ENCODE assay signal across 1 cellular context in the genomic region with DNA sequence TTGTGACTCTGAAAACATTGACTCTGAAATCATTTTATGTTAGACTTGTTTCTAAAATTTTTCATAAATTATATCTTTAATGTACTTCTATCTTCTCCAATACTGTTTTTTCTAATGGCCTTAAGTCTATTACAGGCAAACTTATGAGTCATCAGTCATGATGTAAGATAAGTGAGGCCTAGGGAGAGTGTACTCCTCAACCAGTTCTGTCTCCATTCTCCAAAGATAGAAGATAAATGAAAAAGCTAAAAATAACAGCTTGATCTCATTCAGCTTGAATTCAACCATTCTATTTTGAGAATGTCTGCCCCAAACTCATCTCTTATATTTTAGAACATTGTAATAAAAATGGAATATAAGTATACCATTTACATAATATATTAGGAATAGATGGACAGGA.
TF ChIP-seq lines count a peak whose summit lies in the region.

No MANE protein-coding gene starts in this region.

TF ChIP-seq in K562, 482 proteins besides CTCF, POLR2A, EP300 and RAD21 (continued from another document and continues in another):
- TF ChIP-seq, protein P1, sequence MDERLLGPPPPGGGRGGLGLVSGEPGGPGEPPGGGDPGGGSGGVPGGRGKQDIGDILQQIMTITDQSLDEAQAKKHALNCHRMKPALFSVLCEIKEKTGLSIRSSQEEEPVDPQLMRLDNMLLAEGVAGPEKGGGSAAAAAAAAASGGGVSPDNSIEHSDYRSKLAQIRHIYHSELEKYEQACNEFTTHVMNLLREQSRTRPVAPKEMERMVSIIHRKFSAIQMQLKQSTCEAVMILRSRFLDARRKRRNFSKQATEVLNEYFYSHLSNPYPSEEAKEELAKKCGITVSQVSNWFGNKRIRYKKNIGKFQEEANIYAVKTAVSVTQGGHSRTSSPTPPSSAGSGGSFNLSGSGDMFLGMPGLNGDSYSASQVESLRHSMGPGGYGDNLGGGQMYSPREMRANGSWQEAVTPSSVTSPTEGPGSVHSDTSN (CRISPR knock-in tag; IDR thresholded peaks at IDR 0.05; ENCODE audit: low read depth) = no peak
- TF ChIP-seq, protein P1 (tag; conservative IDR thresholded peaks at IDR 0.05; ENCODE audit: low read depth) = peak; percentile 65
- TF ChIP-seq ADNP (tag; IDR thresholded peaks at IDR 0.05) = no peak
- TF ChIP-seq, protein P2, sequence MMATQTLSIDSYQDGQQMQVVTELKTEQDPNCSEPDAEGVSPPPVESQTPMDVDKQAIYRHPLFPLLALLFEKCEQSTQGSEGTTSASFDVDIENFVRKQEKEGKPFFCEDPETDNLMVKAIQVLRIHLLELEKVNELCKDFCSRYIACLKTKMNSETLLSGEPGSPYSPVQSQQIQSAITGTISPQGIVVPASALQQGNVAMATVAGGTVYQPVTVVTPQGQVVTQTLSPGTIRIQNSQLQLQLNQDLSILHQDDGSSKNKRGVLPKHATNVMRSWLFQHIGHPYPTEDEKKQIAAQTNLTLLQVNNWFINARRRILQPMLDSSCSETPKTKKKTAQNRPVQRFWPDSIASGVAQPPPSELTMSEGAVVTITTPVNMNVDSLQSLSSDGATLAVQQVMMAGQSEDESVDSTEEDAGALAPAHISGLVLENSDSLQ (IDR thresholded peaks at IDR 0.05) = peak; percentile 48; the same call in 1 of the 2 replicates
- TF ChIP-seq, protein P3, sequence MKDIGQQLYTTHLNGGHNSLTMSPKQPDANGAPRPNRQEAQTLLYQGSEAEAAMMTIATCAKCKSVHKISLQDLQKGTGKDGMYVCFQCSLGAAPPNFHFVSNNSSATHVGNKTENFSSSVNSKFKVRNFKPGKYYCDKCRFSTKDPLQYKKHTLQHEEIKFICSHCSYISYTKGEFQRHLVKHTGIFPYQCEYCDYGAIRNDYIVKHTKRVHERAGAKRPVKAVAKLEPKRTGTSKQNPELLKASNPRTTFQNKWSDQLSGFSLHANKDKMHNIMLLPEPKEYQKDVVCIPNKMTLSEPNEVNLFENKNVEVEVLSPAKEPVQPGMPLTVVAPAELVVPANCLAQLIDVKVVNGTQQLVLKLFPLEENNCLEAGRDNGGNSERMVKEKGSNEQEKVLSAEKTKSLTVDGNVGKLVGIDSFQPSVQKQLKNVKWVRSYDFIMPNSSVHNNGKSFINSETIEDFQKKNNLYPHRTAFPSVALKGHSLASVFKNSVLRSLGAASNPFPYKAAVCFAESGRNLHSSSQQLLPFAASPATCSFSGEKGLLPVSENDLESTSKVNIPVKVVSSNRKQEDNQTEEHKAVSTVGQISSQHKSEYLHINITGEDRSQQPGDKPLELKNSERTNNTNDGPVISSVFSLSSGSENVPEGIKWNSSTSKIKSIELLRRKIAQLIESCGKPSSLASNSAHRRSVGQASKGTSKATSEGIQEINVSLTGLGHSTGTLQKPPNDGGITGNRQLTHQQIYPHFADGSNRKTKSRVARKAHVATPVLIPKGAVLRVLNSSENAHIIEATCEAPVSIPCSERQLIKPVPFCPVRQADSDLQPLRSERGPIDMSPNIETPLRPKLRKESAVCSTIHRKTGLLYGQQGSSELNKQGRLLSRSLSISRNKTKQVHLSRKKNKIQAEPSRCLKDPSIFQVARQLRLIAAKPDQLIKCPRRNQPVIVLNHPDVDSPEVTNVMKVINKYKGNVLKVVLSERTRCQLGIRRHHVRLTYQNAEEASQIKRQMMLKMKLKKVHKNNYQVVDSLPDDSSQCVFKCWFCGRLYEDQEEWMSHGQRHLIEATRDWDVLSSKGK (CRISPR knock-in tag; IDR thresholded peaks at IDR 0.05) = no peak
- no peak for TF ChIP-seq ZNF174 (CRISPR knock-in tag; IDR thresholded peaks at IDR 0.05)
- TF ChIP-seq MEIS2 (IDR thresholded peaks at IDR 0.05; ENCODE audit: partially characterized antibody) = peak; percentile 82
- TF ChIP-seq, protein P4, sequence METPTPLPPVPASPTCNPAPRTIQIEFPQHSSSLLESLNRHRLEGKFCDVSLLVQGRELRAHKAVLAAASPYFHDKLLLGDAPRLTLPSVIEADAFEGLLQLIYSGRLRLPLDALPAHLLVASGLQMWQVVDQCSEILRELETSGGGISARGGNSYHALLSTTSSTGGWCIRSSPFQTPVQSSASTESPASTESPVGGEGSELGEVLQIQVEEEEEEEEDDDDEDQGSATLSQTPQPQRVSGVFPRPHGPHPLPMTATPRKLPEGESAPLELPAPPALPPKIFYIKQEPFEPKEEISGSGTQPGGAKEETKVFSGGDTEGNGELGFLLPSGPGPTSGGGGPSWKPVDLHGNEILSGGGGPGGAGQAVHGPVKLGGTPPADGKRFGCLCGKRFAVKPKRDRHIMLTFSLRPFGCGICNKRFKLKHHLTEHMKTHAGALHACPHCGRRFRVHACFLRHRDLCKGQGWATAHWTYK (CRISPR knock-in tag; IDR thresholded peaks at IDR 0.05) = no peak
- TF ChIP-seq, protein P5, sequence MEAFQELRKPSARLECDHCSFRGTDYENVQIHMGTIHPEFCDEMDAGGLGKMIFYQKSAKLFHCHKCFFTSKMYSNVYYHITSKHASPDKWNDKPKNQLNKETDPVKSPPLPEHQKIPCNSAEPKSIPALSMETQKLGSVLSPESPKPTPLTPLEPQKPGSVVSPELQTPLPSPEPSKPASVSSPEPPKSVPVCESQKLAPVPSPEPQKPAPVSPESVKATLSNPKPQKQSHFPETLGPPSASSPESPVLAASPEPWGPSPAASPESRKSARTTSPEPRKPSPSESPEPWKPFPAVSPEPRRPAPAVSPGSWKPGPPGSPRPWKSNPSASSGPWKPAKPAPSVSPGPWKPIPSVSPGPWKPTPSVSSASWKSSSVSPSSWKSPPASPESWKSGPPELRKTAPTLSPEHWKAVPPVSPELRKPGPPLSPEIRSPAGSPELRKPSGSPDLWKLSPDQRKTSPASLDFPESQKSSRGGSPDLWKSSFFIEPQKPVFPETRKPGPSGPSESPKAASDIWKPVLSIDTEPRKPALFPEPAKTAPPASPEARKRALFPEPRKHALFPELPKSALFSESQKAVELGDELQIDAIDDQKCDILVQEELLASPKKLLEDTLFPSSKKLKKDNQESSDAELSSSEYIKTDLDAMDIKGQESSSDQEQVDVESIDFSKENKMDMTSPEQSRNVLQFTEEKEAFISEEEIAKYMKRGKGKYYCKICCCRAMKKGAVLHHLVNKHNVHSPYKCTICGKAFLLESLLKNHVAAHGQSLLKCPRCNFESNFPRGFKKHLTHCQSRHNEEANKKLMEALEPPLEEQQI (IDR thresholded peaks at IDR 0.05) = no peak
- TF ChIP-seq, protein P6, sequence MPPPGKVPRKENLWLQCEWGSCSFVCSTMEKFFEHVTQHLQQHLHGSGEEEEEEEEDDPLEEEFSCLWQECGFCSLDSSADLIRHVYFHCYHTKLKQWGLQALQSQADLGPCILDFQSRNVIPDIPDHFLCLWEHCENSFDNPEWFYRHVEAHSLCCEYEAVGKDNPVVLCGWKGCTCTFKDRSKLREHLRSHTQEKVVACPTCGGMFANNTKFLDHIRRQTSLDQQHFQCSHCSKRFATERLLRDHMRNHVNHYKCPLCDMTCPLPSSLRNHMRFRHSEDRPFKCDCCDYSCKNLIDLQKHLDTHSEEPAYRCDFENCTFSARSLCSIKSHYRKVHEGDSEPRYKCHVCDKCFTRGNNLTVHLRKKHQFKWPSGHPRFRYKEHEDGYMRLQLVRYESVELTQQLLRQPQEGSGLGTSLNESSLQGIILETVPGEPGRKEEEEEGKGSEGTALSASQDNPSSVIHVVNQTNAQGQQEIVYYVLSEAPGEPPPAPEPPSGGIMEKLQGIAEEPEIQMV (tag; conservative IDR thresholded peaks at IDR 0.05; ENCODE audit: low read depth) = no peak
- TF ChIP-seq RBM15 (IDR thresholded peaks at IDR 0.05; ENCODE audit: insufficient read depth, low read length) = no peak
- no peak for TF ChIP-seq RBM34 (IDR thresholded peaks at IDR 0.05; ENCODE audit: borderline replicate concordance, insufficient read depth, low read length)
- TF ChIP-seq ZBTB7A (IDR thresholded peaks at IDR 0.05; ENCODE audit: borderline replicate concordance, control insufficient read depth, low read depth, low read length) = no peak
- no peak for TF ChIP-seq SMAD3 (CRISPR knock-in tag; conservative IDR thresholded peaks at IDR 0.05)
- TF ChIP-seq TCF3 (CRISPR knock-in tag; IDR thresholded peaks at IDR 0.05) = no peak
- peak; percentile 57; the same call in 1 of the 2 replicates for TF ChIP-seq LEF1 (IDR thresholded peaks at IDR 0.05)
- TF ChIP-seq NFYB (IDR thresholded peaks at IDR 0.05; ENCODE audit: extremely low read depth, insufficient read length) = no peak
- TF ChIP-seq, protein P7, sequence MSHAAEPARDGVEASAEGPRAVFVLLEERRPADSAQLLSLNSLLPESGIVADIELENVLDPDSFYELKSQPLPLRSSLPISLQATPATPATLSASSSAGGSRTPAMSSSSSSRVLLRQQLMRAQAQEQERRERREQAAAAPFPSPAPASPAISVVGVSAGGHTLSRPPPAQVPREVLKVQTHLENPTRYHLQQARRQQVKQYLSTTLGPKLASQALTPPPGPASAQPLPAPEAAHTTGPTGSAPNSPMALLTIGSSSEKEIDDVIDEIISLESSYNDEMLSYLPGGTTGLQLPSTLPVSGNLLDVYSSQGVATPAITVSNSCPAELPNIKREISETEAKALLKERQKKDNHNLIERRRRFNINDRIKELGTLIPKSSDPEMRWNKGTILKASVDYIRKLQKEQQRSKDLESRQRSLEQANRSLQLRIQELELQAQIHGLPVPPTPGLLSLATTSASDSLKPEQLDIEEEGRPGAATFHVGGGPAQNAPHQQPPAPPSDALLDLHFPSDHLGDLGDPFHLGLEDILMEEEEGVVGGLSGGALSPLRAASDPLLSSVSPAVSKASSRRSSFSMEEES (CRISPR knock-in tag; IDR thresholded peaks at IDR 0.05) = no peak
- TF ChIP-seq, protein P8, sequence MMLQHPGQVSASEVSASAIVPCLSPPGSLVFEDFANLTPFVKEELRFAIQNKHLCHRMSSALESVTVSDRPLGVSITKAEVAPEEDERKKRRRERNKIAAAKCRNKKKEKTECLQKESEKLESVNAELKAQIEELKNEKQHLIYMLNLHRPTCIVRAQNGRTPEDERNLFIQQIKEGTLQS (IDR thresholded peaks at IDR 0.05) = peak; percentile 98
- TF ChIP-seq, protein P8 (CRISPR knock-in tag; conservative IDR thresholded peaks at IDR 0.05) = peak; percentile 56; the same call in 1 of the 2 replicates
- no peak for TF ChIP-seq ZNF347 (CRISPR knock-in tag; IDR thresholded peaks at IDR 0.05; ENCODE audit: low read depth)
- TF ChIP-seq TRIM28 (IDR thresholded peaks at IDR 0.05) = no peak
- no peak for TF ChIP-seq STAG1 (CRISPR knock-in tag; IDR thresholded peaks at IDR 0.05; ENCODE audit: borderline replicate concordance)
